In genomic region chr17:44451016-44451415, GRCh38 we compare ENCODE assay signal across 23 cellular contexts.
"Had no signal": no experiment of that assay in that cellular context is flagged by ENCODE, and none has a peak within 500 bp of the region (broad histone marks: within the 10 kb centered on the region; RNA-seq: fewer than 3 reads in every experiment).

No MANE protein-coding gene starts in this region.

- H3K27ac ChIP-seq: colonic mucosa, epithelial cell of prostate, esophagus squamous epithelium, gastroesophageal sphincter, left ventricle myocardium inferior, lower lobe of right lung, right atrium auricular region, sigmoid colon, skin epidermis, testis, tibial nerve had no signal

- H3K4me3 ChIP-seq: colonic mucosa, esophagus squamous epithelium, gastroesophageal sphincter, left ventricle myocardium inferior, lower lobe of right lung, right atrium auricular region, sigmoid colon, skin epidermis, testis, tibial nerve had no signal

- DNase-seq: colonic mucosa; effector CD4-positive, alpha-beta T cell; esophagus squamous epithelium; foreskin fibroblast; glutamatergic neuron; kidney; left cardiac atrium; left ventricle myocardium inferior; lower lobe of right lung; mesenchymal stem cell; naive B cell; posterior cingulate gyrus; sigmoid colon; stimulated activated CD4-positive, alpha-beta T cell treated with anti-CD3 and anti-CD28 coated beads, Interleukin-2, amount 100 ng/mL, for 24 hours; stimulated activated CD4-positive, alpha-beta T cell treated with anti-CD3 and anti-CD28 coated beads, Interleukin-4, amount 100 ng/mL, for 4 hours; stimulated activated naive B cell treated with anti-CD40 and anti-IgM and Interleukin-4, amounts not matched to agents 10 μg/mL and 1 μg/mL and 100 μg/mL, for 72 hours; stimulated activated naive CD8-positive, alpha-beta T cell treated with anti-CD3 and anti-CD28 coated beads, Interleukin-15, amount 100 ng/mL, for 72 hours; testis had no signal

- ATAC-seq: gastroesophageal sphincter; left cardiac atrium; lower lobe of right lung; stimulated activated naive B cell treated with anti-CD40 and anti-IgM and Interleukin-4, amounts not matched to agents 10 μg/mL and 1 μg/mL and 100 μg/mL, for 72 hours; stimulated activated naive CD8-positive, alpha-beta T cell treated with anti-CD3 and anti-CD28 coated beads, Interleukin-15, amount 100 ng/mL, for 72 hours had no signal

- H3K4me1 ChIP-seq: colonic mucosa, gastroesophageal sphincter, left ventricle myocardium inferior, lower lobe of right lung, sigmoid colon, testis, tibial nerve had no signal

- FAIRE-seq: kidney had no signal

- H3K27me3 ChIP-seq: colonic mucosa, esophagus squamous epithelium, gastroesophageal sphincter, right atrium auricular region, sigmoid colon, testis, tibial nerve had no signal

- H3K36me3 ChIP-seq: colonic mucosa, left ventricle myocardium inferior had no signal

- H3K9me3 ChIP-seq: colonic mucosa, esophagus squamous epithelium, gastroesophageal sphincter, left ventricle myocardium inferior, lower lobe of right lung, right atrium auricular region, sigmoid colon, testis, tibial nerve had no signal
